Comparison of ENCODE assay signal across 12 cellular contexts in genomic region chr7:6010370-6010769, GRCh38. TPM values are rescaled to one million over a fixed set of nuclear protein-coding genes. Genes with fewer than 3 reads are reported as not detected.
A peak's percentile ranks its signal among the peaks of the same experiment; 100 is the strongest.
DNase-seq lines count a peak whose midpoint lies in the region; ATAC-seq, FAIRE-seq and TF ChIP-seq lines count a peak whose summit lies in the region.
"Not testable (repeated sequence)": the region's sequence is repeated elsewhere in the genome, so short reads cannot be mapped to it uniquely, and the experiment has no call there.
"Had no signal": no experiment of that assay in that cellular context is flagged by ENCODE, and none has a peak within 500 bp of the region (broad histone marks: within the 10 kb centered on the region; RNA-seq: fewer than 3 reads in every experiment).

No MANE protein-coding gene starts in this region.

- in situ Hi-C loops in astrocyte of the cerebellum (cut with HindIII; ENCODE audit: low sequenced_read_pairs); gastrocnemius medialis (cut with MboI; ENCODE audit: low sequenced_read_pairs in 4 of 4): not testable (repeated sequence)

- H3K4me1 Mint-ChIP-seq in activated CD4-positive, alpha-beta T cell treated with anti-CD3 and anti-CD28 coated beads, Interleukin-2, amount 10 ng/mL, durations not matched to agents 24 days and 14 days = peaks cover 29% of the 10 kb centered on the region

- H3K27ac ChIP-seq in A549 = peak overlapping the region; percentile 77 to 95
- H3K27ac ChIP-seq in mesodermal cell (ENCODE audit: low read depth, low read length, severe bottlenecking) = not testable (repeated sequence)
- peak overlapping the region; percentile 89 to 98 (median 92) for H3K27ac ChIP-seq in gastrocnemius medialis

- intact Hi-C loops in activated CD4-positive, alpha-beta T cell treated with anti-CD3 and anti-CD28 coated beads, Interleukin-2, amount 10 ng/mL, durations not matched to agents 24 days and 14 days (cut with micrococcal nuclease); gastrocnemius medialis (cut with DNase I; ENCODE audit: low total_unique reads): not testable (repeated sequence)

- H3K4me1 ChIP-seq in A549 (peaks cover 37% of the 10 kb centered on the region; the same call in 2 of the 3 replicates), gastrocnemius medialis (peaks cover 53 to 62% of the 10 kb centered on the region in 2 donors)
- H3K4me1 ChIP-seq in mesodermal cell (ENCODE audit: control insufficient read depth, insufficient read depth, low read length, poor library complexity, severe bottlenecking) = not testable (repeated sequence)

- H3K27me3 Mint-ChIP-seq in activated CD4-positive, alpha-beta T cell treated with anti-CD3 and anti-CD28 coated beads, Interleukin-2, amount 10 ng/mL, durations not matched to agents 24 days and 14 days = not testable (repeated sequence)

- CTCF ChIA-PET in A549 (lab: Yijun Ruan, JAX) = not testable (repeated sequence)

- not testable (repeated sequence) for TF ChIP-seq RAD21 in A549 (conservative IDR thresholded peaks at IDR 0.05 in 1 of 2, IDR thresholded peaks at IDR 0.05 in 1 of 2)

- H3K4me2 ChIP-seq in A549 = peak overlapping the region; percentile 95

- not testable (repeated sequence) for ATAC-seq in A549, gastrocnemius medialis

- not testable (repeated sequence) for DNase-seq in A549 (ENCODE audit: low read depth in 1 of 2, low spot score in 1 of 2); GM12864 (ENCODE audit: low read depth); NB4 (ENCODE audit: low read depth); activated CD4-positive, alpha-beta T cell treated with anti-CD3 and anti-CD28 coated beads, Interleukin-2, amount 10 ng/mL, durations not matched to agents 24 days and 14 days; astrocyte of the cerebellum (ENCODE audit: low read depth); fibroblast of mammary gland (ENCODE audit: low read depth)
- peak in 1 of 2 donors; percentile 43 for DNase-seq in gastrocnemius medialis

- not testable (repeated sequence) for TF ChIP-seq POLR2A in A549 (IDR thresholded peaks at IDR 0.05; ENCODE audit: low read length); NB4 (IDR thresholded peaks at IDR 0.05; ENCODE audit: extremely low read depth, insufficient read length)
- peak in 1 of 2 donors; percentile 11 for TF ChIP-seq POLR2A in gastrocnemius medialis (IDR thresholded peaks at IDR 0.05)

- not testable (repeated sequence) for H3K9me3 Mint-ChIP-seq in activated CD4-positive, alpha-beta T cell treated with anti-CD3 and anti-CD28 coated beads, Interleukin-2, amount 10 ng/mL, durations not matched to agents 24 days and 14 days

- TF ChIP-seq EP300 in A549 (IDR thresholded peaks at IDR 0.05) = not testable (repeated sequence)

- 80% methylated on average over 8 of the region's 8 CpGs for WGBS in A549 (ENCODE audit: missing lambda C conversion rate)
- WGBS in mesodermal cell (ENCODE audit: insufficient coverage in 2 of 2), 2 experiments = 92 to 100% methylated on average over 4 to 8 of the region's 8 CpGs

- POLR2A ChIA-PET in A549 (lab: Yijun Ruan, JAX) = interaction anchor here (0.6 to 1.9 kb wide), 2 partner anchors 13 to 298 kb away, joined by 3 to 6 read pairs; no protein-coding TSS in a partner anchor

- H3K36me3 ChIP-seq in mesodermal cell (ENCODE audit: control insufficient read depth, insufficient read depth, low read length) = peaks cover 43% of the 10 kb centered on the region
- H3K36me3 ChIP-seq in gastrocnemius medialis = not testable (repeated sequence)

- H3K27ac Mint-ChIP-seq in activated CD4-positive, alpha-beta T cell treated with anti-CD3 and anti-CD28 coated beads, Interleukin-2, amount 10 ng/mL, durations not matched to agents 24 days and 14 days = peak overlapping the region; percentile 95

- H3K4me3 ChIP-seq in A549 = peak overlapping the region; percentile 71
- H3K4me3 ChIP-seq in GM12864 (ENCODE audit: low read depth, low read length) = peak overlapping the region; percentile 84; the same call in 1 of the 2 replicates
- peak overlapping the region; percentile 90 for H3K4me3 ChIP-seq in NB4 (ENCODE audit: low read depth, low read length)
- peak overlapping the region; percentile 88 for H3K4me3 ChIP-seq in astrocyte of the cerebellum (ENCODE audit: low read depth, low read length)
- H3K4me3 ChIP-seq in fibroblast of mammary gland (ENCODE audit: control insufficient read depth, low read depth, low read length) = peak overlapping the region; percentile 80
- peak overlapping the region; percentile 75 for H3K4me3 ChIP-seq in mesodermal cell (ENCODE audit: extremely low read depth, insufficient read depth, low read length, poor library complexity, severe bottlenecking)
- peak overlapping the region; percentile 56 to 95 (median 80) for H3K4me3 ChIP-seq in gastrocnemius medialis

- H3K27me3 ChIP-seq in gastrocnemius medialis = not testable (repeated sequence)

- H3K36me3 Mint-ChIP-seq in activated CD4-positive, alpha-beta T cell treated with anti-CD3 and anti-CD28 coated beads, Interleukin-2, amount 10 ng/mL, durations not matched to agents 24 days and 14 days (ENCODE audit: low read depth) = peaks cover 34% of the 10 kb centered on the region

- not testable (repeated sequence) for H3K9me3 ChIP-seq in A549; mesodermal cell (ENCODE audit: control insufficient read depth, low read length); gastrocnemius medialis

- FAIRE-seq in A549 (lab: Jason Lieb, UNC) = not testable (repeated sequence)

- peak overlapping the region; percentile 91 for H3K4me3 Mint-ChIP-seq in activated CD4-positive, alpha-beta T cell treated with anti-CD3 and anti-CD28 coated beads, Interleukin-2, amount 10 ng/mL, durations not matched to agents 24 days and 14 days

- not testable (repeated sequence) for TF ChIP-seq CTCF in A549 (IDR thresholded peaks at IDR 0.05); GM12864 (IDR thresholded peaks at IDR 0.05; ENCODE audit: low read depth, low read length, missing control alignments); NB4 (IDR thresholded peaks at IDR 0.05; ENCODE audit: low read depth, low read length); astrocyte of the cerebellum (IDR thresholded peaks at IDR 0.05; ENCODE audit: low read depth, low read length, missing control alignments); fibroblast of mammary gland (conservative IDR thresholded peaks at IDR 0.05; ENCODE audit: control insufficient read depth, insufficient read depth, low read depth, low read length); gastrocnemius medialis (IDR thresholded peaks at IDR 0.05 in 4 of 5, conservative IDR thresholded peaks at IDR 0.05 in 1 of 5)

RNA-seq across cellular contexts. Expression of gene AIMP2, which starts 1.3 kb away (rescaled TPM):
- 119 and 128 TPM in 2 replicates for polyA plus RNA-seq in A549 (2011; rRNA removed)
- 143 and 146 TPM in 2 replicates for polyA plus RNA-seq in A549 (2012; cell fraction: cytosol; rRNA removed)
- polyA plus RNA-seq in A549 (2012; cell fraction: nucleus; rRNA removed) = 110 and 139 TPM in 2 replicates
- 82.0 to 90.8 TPM (median 84.4 TPM) in 3 replicates for polyA plus RNA-seq in A549 (2017; fragmentation: RNase III; extraction: RNeasy Plus Mini Kit Qiagen cat#74134 plus additional on column Dnase treatment)
- 109 and 115 TPM in 2 replicates for polyA minus RNA-seq in A549 (2011; rRNA and poly(A)+ RNA removed)
- total RNA-seq in activated CD4-positive, alpha-beta T cell treated with anti-CD3 and anti-CD28 coated beads, Interleukin-2, amount 10 ng/mL, durations not matched to agents 24 days and 14 days = 86.2 and 95.6 TPM in 2 replicates
- polyA plus RNA-seq in mesodermal cell (2013, experiment 1 of 2) = 39.4 TPM
- polyA plus RNA-seq in mesodermal cell (2013, experiment 2 of 2) = 37.5 TPM
- 100 to 1,000 TPM in 3 of 4 donors, 10 to 100 TPM in 1; 99.1 to 272 (median 194) TPM for total RNA-seq in gastrocnemius medialis

RNA-seq across cellular contexts. Expression of gene PMS2, which starts 1.5 kb away (rescaled TPM):
- 16.3 and 19.9 TPM in 2 replicates for polyA plus RNA-seq in A549 (2011; rRNA removed)
- 5.9 and 6.0 TPM in 2 replicates for polyA plus RNA-seq in A549 (2012; cell fraction: cytosol; rRNA removed)
- polyA plus RNA-seq in A549 (2012; cell fraction: nucleus; rRNA removed) = 4.5 and 6.6 TPM in 2 replicates
- 14.5 to 14.7 TPM (median 14.7 TPM) in 3 replicates for polyA plus RNA-seq in A549 (2017; fragmentation: RNase III; extraction: RNeasy Plus Mini Kit Qiagen cat#74134 plus additional on column Dnase treatment)
- 14.2 and 16.5 TPM in 2 replicates for polyA minus RNA-seq in A549 (2011; rRNA and poly(A)+ RNA removed)
- 23.6 and 24.1 TPM in 2 replicates for total RNA-seq in activated CD4-positive, alpha-beta T cell treated with anti-CD3 and anti-CD28 coated beads, Interleukin-2, amount 10 ng/mL, durations not matched to agents 24 days and 14 days
- 10.6 TPM for polyA plus RNA-seq in mesodermal cell (2013, experiment 1 of 2)
- 10.8 TPM for polyA plus RNA-seq in mesodermal cell (2013, experiment 2 of 2)
- 1 to 10 TPM; 3.6 to 9.0 (median 7.2) TPM for total RNA-seq in gastrocnemius medialis

RNA-seq across cellular contexts. Expression of gene ANKRD61, which starts 20.8 kb away (rescaled TPM):
- 1.0 and 1.1 TPM in 2 replicates for polyA plus RNA-seq in A549 (2011; rRNA removed)
- 0.90 and 1.1 TPM in 2 replicates for polyA plus RNA-seq in A549 (2012; cell fraction: cytosol; rRNA removed)
- 0.83 and 1.3 TPM in 2 replicates for polyA plus RNA-seq in A549 (2012; cell fraction: nucleus; rRNA removed)
- polyA plus RNA-seq in A549 (2017; fragmentation: RNase III; extraction: RNeasy Plus Mini Kit Qiagen cat#74134 plus additional on column Dnase treatment) = 0.37 to 0.49 TPM (median 0.41 TPM) in 3 replicates
- 1.2 and 1.3 TPM in 2 replicates for polyA minus RNA-seq in A549 (2011; rRNA and poly(A)+ RNA removed)
- 0.31 and 0.58 TPM in 2 replicates for total RNA-seq in activated CD4-positive, alpha-beta T cell treated with anti-CD3 and anti-CD28 coated beads, Interleukin-2, amount 10 ng/mL, durations not matched to agents 24 days and 14 days
- polyA plus RNA-seq in mesodermal cell (2013, experiment 1 of 2) = 0.22 TPM
- 0.25 TPM for polyA plus RNA-seq in mesodermal cell (2013, experiment 2 of 2)
- total RNA-seq in gastrocnemius medialis = 1 to 10 TPM in 1 of 4 donors, under 1 TPM in 1, not detected in 2; 0.39 to 1.0 TPM
- total RNA-seq: A172, mucosa of gallbladder had no signal

RNA-seq across cellular contexts. Expression of gene RSPH10B, which starts 39.9 kb away (rescaled TPM):
- polyA plus RNA-seq in A549 (2011; rRNA removed) (0.25 TPM in 2 replicates), A549 (2017; fragmentation: RNase III; extraction: RNeasy Plus Mini Kit Qiagen cat#74134 plus additional on column Dnase treatment) (0.10 to 0.29 TPM (median 0.24 TPM) in 3 replicates)
- 0.05 and 0.10 TPM in 2 replicates for polyA plus RNA-seq in A549 (2012; cell fraction: cytosol; rRNA removed)
- 0.16 and 0.36 TPM in 2 replicates for polyA plus RNA-seq in A549 (2012; cell fraction: nucleus; rRNA removed)
- polyA minus RNA-seq in A549 (2011; rRNA and poly(A)+ RNA removed) = 1.3 TPM in 1 of 2 replicates, not detected in the other
- 0.49 TPM in 1 of 2 replicates, not detected in the other for total RNA-seq in activated CD4-positive, alpha-beta T cell treated with anti-CD3 and anti-CD28 coated beads, Interleukin-2, amount 10 ng/mL, durations not matched to agents 24 days and 14 days
- polyA plus RNA-seq in mesodermal cell (2013, experiment 1 of 2) = 0.26 TPM
- not detected for polyA plus RNA-seq in mesodermal cell (2013, experiment 2 of 2)
- total RNA-seq in gastrocnemius medialis = 1 to 10 TPM in 1 of 4 donors, not detected in 3; 1.1 TPM
- total RNA-seq: A172, M059J, subcutaneous adipose tissue had no signal

RNA-seq across cellular contexts. Expression of gene EIF2AK1, which starts 48.6 kb away (rescaled TPM):
- polyA plus RNA-seq in A549 (2011; rRNA removed) (132 and 167 TPM in 2 replicates), A549 (2017; fragmentation: RNase III; extraction: RNeasy Plus Mini Kit Qiagen cat#74134 plus additional on column Dnase treatment) (80.5 to 87.7 TPM (median 80.8 TPM) in 3 replicates)
- polyA plus RNA-seq in A549 (2012; cell fraction: cytosol; rRNA removed) = 57.4 and 73.0 TPM in 2 replicates
- 86.2 and 172 TPM in 2 replicates for polyA plus RNA-seq in A549 (2012; cell fraction: nucleus; rRNA removed)
- 99.5 and 113 TPM in 2 replicates for polyA minus RNA-seq in A549 (2011; rRNA and poly(A)+ RNA removed)
- total RNA-seq in activated CD4-positive, alpha-beta T cell treated with anti-CD3 and anti-CD28 coated beads, Interleukin-2, amount 10 ng/mL, durations not matched to agents 24 days and 14 days = 105 and 108 TPM in 2 replicates
- 96.7 TPM for polyA plus RNA-seq in mesodermal cell (2013, experiment 1 of 2)
- 92.5 TPM for polyA plus RNA-seq in mesodermal cell (2013, experiment 2 of 2)
- 100 to 1,000 TPM in 2 of 4 donors, 10 to 100 TPM in 2; 74.5 to 284 (median 111) TPM for total RNA-seq in gastrocnemius medialis
